22 cellular contexts compared by ENCODE assay signal in genomic region chr19:48252625-48253024, GRCh38. TPM values are rescaled to one million over a fixed set of nuclear protein-coding genes. Genes with fewer than 3 reads are reported as not detected.
DNase-seq lines count a peak whose midpoint lies in the region; ATAC-seq and TF ChIP-seq lines count a peak whose summit lies in the region.
"Had no signal": no experiment of that assay in that cellular context is flagged by ENCODE, and none has a peak within 500 bp of the region (broad histone marks: within the 10 kb centered on the region; RNA-seq: fewer than 3 reads in every experiment).

No MANE protein-coding gene starts in this region.

- H3K27ac Mint-ChIP-seq in T-helper 17 cell, result peak overlapping the region; percentile 71
- peak overlapping the region; percentile 62 for H3K27ac Mint-ChIP-seq in central memory CD8-positive, alpha-beta T cell (ENCODE audit: low read depth)
- H3K27ac Mint-ChIP-seq: dendritic cell treated with granulocyte-macrophage colony-stimulating factor and Interleukin-4, amounts not matched to agents 40 ng/mL and 50 ng/mL, for 4 days had no signal

- peaks cover 66% of the 10 kb centered on the region for H3K4me1 ChIP-seq in A673 (ENCODE audit: insufficient read depth, low read length, poor library complexity, severe bottlenecking)
- peaks cover 68 to 83% (median 75%) of the 10 kb centered on the region in 10 experiments for H3K4me1 ChIP-seq in BLaER1 treated with 17β-estradiol and CSF1 and Interleukin-3, amounts not matched to agents 10 nM and 100 nM

- H3K9ac ChIP-seq in BLaER1 treated with 17β-estradiol and CSF1 and Interleukin-3, amounts not matched to agents 10 nM and 100 nM, result no peak overlapping the region

- peak overlapping the region in 7 of 11 experiments; percentile 50 to 97 (median 90); a peak in 10 of 22 replicates for H3K4me2 ChIP-seq in BLaER1 treated with 17β-estradiol and CSF1 and Interleukin-3, amounts not matched to agents 10 nM and 100 nM

- no peaks in the 10 kb centered on the region for H3K27me3 ChIP-seq in A673 (replicated peaks; ENCODE audit: insufficient read depth, low read depth, low read length, poor library complexity)
- H3K27me3 ChIP-seq in BLaER1 treated with 17β-estradiol and CSF1 and Interleukin-3, amounts not matched to agents 10 nM and 100 nM, result no peaks in the 10 kb centered on the region
- H3K27me3 ChIP-seq: thyroid gland had no signal

- BruUV-seq in A673 (replicated peaks; lab: Mats Ljungman, UMichigan), result no TSS peak

- peak overlapping the region; percentile 12 for H3K4me3 ChIP-seq in A673 (ENCODE audit: low read depth, low read length, poor library complexity, severe bottlenecking)
- no peak overlapping the region for H3K4me3 ChIP-seq in BLaER1 treated with 17β-estradiol and CSF1 and Interleukin-3, amounts not matched to agents 10 nM and 100 nM
- H3K4me3 ChIP-seq: thyroid gland had no signal

- DNase-seq in A673 (ENCODE audit: low spot score), result no peak
- DNase-seq in T-helper 17 cell, result no peak
- no peak for DNase-seq in central memory CD8-positive, alpha-beta T cell (ENCODE audit: low spot score in 2 of 2)
- DNase-seq in LoVo (ENCODE audit: low spot score), result no peak
- DNase-seq in NCI-H1436 (lab: John Stamatoyannopoulos, UW), result no peak
- DNase-seq: activated T-cell treated with anti-CD3 and anti-CD28 coated beads, Interleukin-2, amount 50 U/mL, for 48 hours; DMS79; glutamatergic neuron; NCI-H1092 treated with DMSO at 0.1 percent for 48 hours; NCI-H2029 treated with DMSO at 0.1 percent for 48 hours; NCI-H226; NCI-H82; OCI-M1; retina; stimulated activated CD4-positive, alpha-beta T cell treated with anti-CD3 and anti-CD28 coated beads, Interleukin-4, amount 100 ng/mL, for 1 hour; stimulated activated naive CD4-positive, alpha-beta T cell treated with Interleukin-2 at 50 U/mL for 16 hours; SW 1271; thyroid gland had no signal

- H3K27ac ChIP-seq in A673 (ENCODE audit: low read depth, low read length, poor library complexity, severe bottlenecking), result no peak overlapping the region
- no peak overlapping the region for H3K27ac ChIP-seq in BLaER1 treated with 17β-estradiol and CSF1 and Interleukin-3, amounts not matched to agents 10 nM and 100 nM
- H3K27ac ChIP-seq: thyroid gland had no signal

- H3K27me3 Mint-ChIP-seq in T-helper 17 cell, result no peaks in the 10 kb centered on the region
- no peaks in the 10 kb centered on the region for H3K27me3 Mint-ChIP-seq in central memory CD8-positive, alpha-beta T cell
- H3K27me3 Mint-ChIP-seq: dendritic cell treated with granulocyte-macrophage colony-stimulating factor and Interleukin-4, amounts not matched to agents 40 ng/mL and 50 ng/mL, for 4 days had no signal

- peaks cover 54% of the 10 kb centered on the region for H3K4me1 Mint-ChIP-seq in T-helper 17 cell
- H3K4me1 Mint-ChIP-seq in central memory CD8-positive, alpha-beta T cell, result peaks cover 63% of the 10 kb centered on the region

- H4K20me1 ChIP-seq in BLaER1 treated with 17β-estradiol and CSF1 and Interleukin-3, amounts not matched to agents 10 nM and 100 nM, result no peaks in the 10 kb centered on the region

- TF ChIP-seq CTCF in A673 (conservative IDR thresholded peaks at IDR 0.05; ENCODE audit: low read depth, low read length), result no peak

- no peak for ATAC-seq in T-helper 17 cell
- no peak for ATAC-seq in central memory CD8-positive, alpha-beta T cell (replicated peaks; ENCODE audit: extremely low read depth, poor library complexity, severe bottlenecking)
- ATAC-seq in HG02571 (IDR thresholded peaks at IDR 0.05; ENCODE audit: unreplicated experiment), result no peak

- peak overlapping the region; percentile 59 for H3K4me3 Mint-ChIP-seq in T-helper 17 cell
- no peak overlapping the region for H3K4me3 Mint-ChIP-seq in central memory CD8-positive, alpha-beta T cell
- H3K4me3 Mint-ChIP-seq: dendritic cell treated with granulocyte-macrophage colony-stimulating factor and Interleukin-4, amounts not matched to agents 40 ng/mL and 50 ng/mL, for 4 days had no signal

- no peaks in the 10 kb centered on the region for H3K9me3 Mint-ChIP-seq in central memory CD8-positive, alpha-beta T cell
- H3K9me3 Mint-ChIP-seq: dendritic cell treated with granulocyte-macrophage colony-stimulating factor and Interleukin-4, amounts not matched to agents 40 ng/mL and 50 ng/mL, for 4 days had no signal

- peaks cover 2% of the 10 kb centered on the region for H3K36me3 Mint-ChIP-seq in T-helper 17 cell (ENCODE audit: low read depth)
- peaks cover 14% of the 10 kb centered on the region for H3K36me3 Mint-ChIP-seq in central memory CD8-positive, alpha-beta T cell (ENCODE audit: insufficient read depth)

- CTCF ChIA-PET in A673 (lab: Charles Lee), result no interaction called here

- intact Hi-C loops in A673 (cut with micrococcal nuclease; ENCODE audit: unreplicated experiment), result loop anchor here (5.0 kb wide), 1 partner anchor 140 kb away; the partner anchor contains the start of gene PLA2G4C

- peaks cover 11% of the 10 kb centered on the region for H3K36me3 ChIP-seq in A673 (ENCODE audit: insufficient read depth, low read length, poor library complexity, severe bottlenecking)
- peaks cover 7 to 17% (median 10%) of the 10 kb centered on the region in 11 experiments; a peak in 16 of 22 replicates for H3K36me3 ChIP-seq in BLaER1 treated with 17β-estradiol and CSF1 and Interleukin-3, amounts not matched to agents 10 nM and 100 nM
- H3K36me3 ChIP-seq: thyroid gland had no signal

- POLR2A ChIA-PET in A673 (lab: Charles Lee; ENCODE audit: low non-redundant PET), result no interaction called here

- H3K9me3 ChIP-seq in A673 (ENCODE audit: low read depth, low read length, poor library complexity, severe bottlenecking) (no peaks in the 10 kb centered on the region), T-helper 17 cell (ENCODE audit: control insufficient read depth, low read length, poor library complexity, severe bottlenecking) (no peaks in the 10 kb centered on the region)
- H3K9me3 ChIP-seq in BLaER1 treated with 17β-estradiol and CSF1 and Interleukin-3, amounts not matched to agents 10 nM and 100 nM (replicated peaks in 1 of 11), result peaks cover 0 to 10% (median 0%) of the 10 kb centered on the region in 11 experiments; a peak in 1 of 22 replicates
- H3K9me3 ChIP-seq: thyroid gland had no signal

RNA-seq across cellular contexts. Expression of gene CARD8, which starts 3.1 kb away (rescaled TPM):
- total RNA-seq in A673 (2021) (139 and 151 TPM in 2 replicates), T-helper 17 cell (100 to 1,000 TPM; 127 to 164 TPM)

RNA-seq across cellular contexts. Expression of gene ZNF114, which starts 17.3 kb away (rescaled TPM):
- total RNA-seq in A673 (2021) (9.5 and 11.7 TPM in 2 replicates), T-helper 17 cell (not detected)
- total RNA-seq: LHCN-M2 had no signal

Comparison
In these comparisons a context has a peak if more than half of its experiments do, and no peak if none do; other contexts are left out.
1. RNA of gene ZNF114, which starts 17.3 kb away (total RNA-seq): 9.5 to 11.7 TPM in A673; not detected in T-helper 17 cell; every median in the first group is over 10 times any median in the second.